In genomic region chr9:96666653-96667362, GRCh38 we compare ENCODE assay signal across 8 cellular contexts. TPM values are rescaled to one million over a fixed set of nuclear protein-coding genes. Genes with fewer than 3 reads are reported as not detected.
DNase-seq lines count a peak whose midpoint lies in the region; ATAC-seq and TF ChIP-seq lines count a peak whose summit lies in the region.
"Not testable (repeated sequence)": the region's sequence is repeated elsewhere in the genome, so short reads cannot be mapped to it uniquely, and the experiment has no call there.

No MANE protein-coding gene starts in this region.

- not testable (repeated sequence) for H3K9me3 Mint-ChIP-seq in activated naive CD8-positive, alpha-beta T cell treated with anti-CD3 and anti-CD28 coated beads, Interleukin-2, amount 10 ng/mL, durations not matched to agents 7 days and 5 days; mesothelial cell of epicardium

- intact Hi-C loops in PC-3 (cut with micrococcal nuclease) = loop anchor here (5.0 to 10.0 kb wide), 3 partner anchors 215 to 432 kb away; partner anchors contain the start of gene HABP4

- not testable (repeated sequence) for H3K27ac ChIP-seq in PC-3 (ENCODE audit: low read length); suprapubic skin

- H2AFZ ChIP-seq in PC-3 (ENCODE audit: low read length) = peak overlapping the region; percentile 40; the same call in 1 of the 2 replicates

- H3K4me2 ChIP-seq in PC-3 (ENCODE audit: low read length) = not testable (repeated sequence)

- H3K36me3 ChIP-seq in PC-3 (ENCODE audit: low read depth, low read length); suprapubic skin: not testable (repeated sequence)

- peaks cover 13% of the 10 kb centered on the region for H3K27me3 Mint-ChIP-seq in activated naive CD8-positive, alpha-beta T cell treated with anti-CD3 and anti-CD28 coated beads, Interleukin-2, amount 10 ng/mL, durations not matched to agents 7 days and 5 days
- not testable (repeated sequence) for H3K27me3 Mint-ChIP-seq in mesothelial cell of epicardium (ENCODE audit: low read depth)

- BruUV-seq in PC-3 (replicated peaks; lab: Mats Ljungman, UMichigan) = not testable (repeated sequence)

- ATAC-seq in GM21529 (IDR thresholded peaks at IDR 0.05; ENCODE audit: unreplicated experiment) (peak; percentile 69), PC-3 (peak; percentile 63)
- peak; percentile 42 for ATAC-seq in activated naive CD8-positive, alpha-beta T cell treated with anti-CD3 and anti-CD28 coated beads, Interleukin-2, amount 10 ng/mL, durations not matched to agents 7 days and 5 days (ENCODE audit: low read depth)

- not testable (repeated sequence) for H3K9me2 ChIP-seq in PC-3 (replicated peaks; ENCODE audit: low read length)

- H3K79me2 ChIP-seq in PC-3 (ENCODE audit: low read length) = not testable (repeated sequence)

- TF ChIP-seq EP300 in suprapubic skin (IDR thresholded peaks at IDR 0.05) = not testable (repeated sequence)

- H3K4me1 Mint-ChIP-seq in activated naive CD8-positive, alpha-beta T cell treated with anti-CD3 and anti-CD28 coated beads, Interleukin-2, amount 10 ng/mL, durations not matched to agents 7 days and 5 days; mesothelial cell of epicardium: not testable (repeated sequence)

- WGBS in suprapubic skin = 73% methylated on average over 15 of the region's 15 CpGs

- not testable (repeated sequence) for H3K4me1 ChIP-seq in PC-3 (ENCODE audit: insufficient read depth, low read length); suprapubic skin

- TF ChIP-seq CTCF in LNCAP (IDR thresholded peaks at IDR 0.05) (peak; percentile 76), PC-3 (conservative IDR thresholded peaks at IDR 0.05; ENCODE audit: low read depth, low read length) (peak; percentile 58), fibroblast of the aortic adventitia (IDR thresholded peaks at IDR 0.05; ENCODE audit: insufficient read depth, low read length) (peak; percentile 74), mesothelial cell of epicardium (IDR thresholded peaks at IDR 0.05; ENCODE audit: unreplicated experiment) (peak; percentile 64), suprapubic skin (IDR thresholded peaks at IDR 0.05) (peak; percentile 61 to 65)

- not testable (repeated sequence) for H3K9me3 ChIP-seq in PC-3 (ENCODE audit: low read length); suprapubic skin

- CTCF ChIA-PET in PC-3 (lab: Charles Lee) = not testable (repeated sequence)

- not testable (repeated sequence) for H3K4me3 ChIP-seq in PC-3 (ENCODE audit: low read length); fibroblast of the aortic adventitia (ENCODE audit: low read depth, low read length); suprapubic skin

- DNase-seq in DMS53 treated with DMSO at 0.1 percent for 48 hours (lab: John Stamatoyannopoulos, UW; ENCODE audit: unreplicated experiment) (peak; percentile 35), PC-3 (peak; percentile 62), fibroblast of the aortic adventitia (ENCODE audit: low read depth) (peak; percentile 91)
- not testable (repeated sequence) for DNase-seq in activated naive CD8-positive, alpha-beta T cell treated with anti-CD3 and anti-CD28 coated beads, Interleukin-2, amount 10 ng/mL, durations not matched to agents 7 days and 5 days; mesothelial cell of epicardium (ENCODE audit: low spot score in 2 of 2, unreplicated experiment in 2 of 2); suprapubic skin (ENCODE audit: low spot score in 2 of 2)

- POLR2A ChIA-PET in PC-3 (lab: Charles Lee; ENCODE audit: unreplicated experiment) = not testable (repeated sequence)
- POLR2A ChIA-PET in activated naive CD8-positive, alpha-beta T cell treated with anti-CD3 and anti-CD28 coated beads, Interleukin-2, amount 10 ng/mL, durations not matched to agents 7 days and 5 days (lab: Charles Lee) = interaction anchor here (0.5 to 1.2 kb wide), 2 partner anchors 214 to 339 kb away, joined by 3 to 5 read pairs; no protein-coding TSS in a partner anchor

- H3K36me3 Mint-ChIP-seq in activated naive CD8-positive, alpha-beta T cell treated with anti-CD3 and anti-CD28 coated beads, Interleukin-2, amount 10 ng/mL, durations not matched to agents 7 days and 5 days; mesothelial cell of epicardium: not testable (repeated sequence)

- not testable (repeated sequence) for H3K9ac ChIP-seq in PC-3 (ENCODE audit: low read length)

- not testable (repeated sequence) for TF ChIP-seq POLR2A in suprapubic skin (IDR thresholded peaks at IDR 0.05)

- H3F3A ChIP-seq in PC-3 (ENCODE audit: low read length, unreplicated experiment) = not testable (repeated sequence)

- H4K20me1 ChIP-seq in PC-3 (ENCODE audit: low read length) = not testable (repeated sequence)

- H3K27me3 ChIP-seq in PC-3 (ENCODE audit: low read length); suprapubic skin: not testable (repeated sequence)

- not testable (repeated sequence) for H3K4me3 Mint-ChIP-seq in activated naive CD8-positive, alpha-beta T cell treated with anti-CD3 and anti-CD28 coated beads, Interleukin-2, amount 10 ng/mL, durations not matched to agents 7 days and 5 days; mesothelial cell of epicardium

- H3K27ac Mint-ChIP-seq in activated naive CD8-positive, alpha-beta T cell treated with anti-CD3 and anti-CD28 coated beads, Interleukin-2, amount 10 ng/mL, durations not matched to agents 7 days and 5 days; mesothelial cell of epicardium: not testable (repeated sequence)

RNA-seq across cellular contexts. Expression of gene PRXL2C, which starts 11.7 kb away (rescaled TPM):
- total RNA-seq in PC-3 (2014; rRNA removed) (9.7 and 15.2 TPM in 2 replicates), fibroblast of the aortic adventitia (ENCODE audit: low replicate concordance) (12.8 and 40.0 TPM in 2 replicates), mesothelial cell of epicardium (4.6 to 4.7 TPM (median 4.7 TPM) in 3 replicates), suprapubic skin (10 to 100 TPM; 11.2 to 16.0 (median 13.6) TPM)
- 1 to 10 TPM; 5.3 to 6.2 TPM for total RNA-seq in activated naive CD8-positive, alpha-beta T cell treated with anti-CD3 and anti-CD28 coated beads, Interleukin-2, amount 10 ng/mL, durations not matched to agents 7 days and 5 days

RNA-seq across cellular contexts. Expression of gene CDC14B, which starts 47.2 kb away (rescaled TPM):
- total RNA-seq in PC-3 (2014; rRNA removed) (10.5 and 11.4 TPM in 2 replicates), fibroblast of the aortic adventitia (ENCODE audit: low replicate concordance) (30.3 and 31.5 TPM in 2 replicates), mesothelial cell of epicardium (39.0 to 40.1 TPM (median 39.3 TPM) in 3 replicates), suprapubic skin (10 to 100 TPM in 2 of 4 donors, 1 to 10 TPM in 2; 4.9 to 11.2 (median 8.9) TPM)
- total RNA-seq in activated naive CD8-positive, alpha-beta T cell treated with anti-CD3 and anti-CD28 coated beads, Interleukin-2, amount 10 ng/mL, durations not matched to agents 7 days and 5 days = 1 to 10 TPM; 4.9 to 6.4 TPM
